ENCODE assay signal across 1 cellular context in genomic region chr1:63522891-63523728, GRCh38.
TF ChIP-seq lines count a peak whose summit lies in the region.

EFCAB7 (plus strand) TSS chr1:63523525; CDS start chr1:63525573, 2,048 bp downstream.
ITGB3BP (minus strand) TSS chr1:63523225; CDS start chr1:63523133, 92 bp downstream.

TF ChIP-seq in HEK293, 187 proteins besides CTCF, POLR2A, EP300 and RAD21 (continued from another document):
- TF ChIP-seq ZNF138 (tag by site-specific recombination; IDR thresholded peaks at IDR 0.05; ENCODE audit: borderline replicate concordance), result no peak
- TF ChIP-seq ZNF114 (tag by site-specific recombination; IDR thresholded peaks at IDR 0.05), result no peak
- peak; percentile 98 for TF ChIP-seq MZF1 (tag by site-specific recombination; IDR thresholded peaks at IDR 0.05; ENCODE audit: borderline replicate concordance)
- TF ChIP-seq OSR2 (tag by site-specific recombination; IDR thresholded peaks at IDR 0.05), result peak; percentile 77
